1 cellular context compared by ENCODE assay signal in the genomic region with DNA sequence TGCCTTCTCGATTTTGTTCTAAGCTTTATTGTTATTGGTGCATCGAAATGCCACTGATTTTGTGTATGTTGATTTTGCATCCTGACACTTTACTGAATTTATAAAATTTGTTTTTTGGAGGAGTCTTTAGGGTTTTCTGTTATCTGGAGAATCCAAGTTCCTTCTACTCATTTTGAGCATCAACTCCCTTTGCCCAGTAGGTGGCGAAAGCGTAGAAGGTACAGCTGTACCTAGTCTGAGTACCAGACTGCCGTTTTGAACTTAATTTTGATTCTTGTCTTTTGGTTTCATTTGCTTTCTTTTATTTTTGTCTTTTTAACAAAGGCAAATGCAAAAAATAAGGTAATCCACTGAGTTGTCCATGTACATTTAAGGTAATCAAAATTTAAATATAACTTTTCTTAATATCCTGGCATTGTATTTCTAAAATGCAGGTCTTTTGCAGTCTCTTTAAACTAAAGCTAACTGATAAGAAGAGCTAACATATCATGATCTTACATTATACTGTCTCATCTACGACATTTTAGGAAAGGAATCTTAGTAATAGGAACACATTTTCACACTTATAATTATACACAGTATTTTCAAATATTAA.
TF ChIP-seq lines count a peak whose summit lies in the region.

No MANE protein-coding gene starts in this region.

TF ChIP-seq in GM23338, 12 proteins besides CTCF, POLR2A, EP300 and RAD21 (continued from another document):
- TF ChIP-seq, protein P1, sequence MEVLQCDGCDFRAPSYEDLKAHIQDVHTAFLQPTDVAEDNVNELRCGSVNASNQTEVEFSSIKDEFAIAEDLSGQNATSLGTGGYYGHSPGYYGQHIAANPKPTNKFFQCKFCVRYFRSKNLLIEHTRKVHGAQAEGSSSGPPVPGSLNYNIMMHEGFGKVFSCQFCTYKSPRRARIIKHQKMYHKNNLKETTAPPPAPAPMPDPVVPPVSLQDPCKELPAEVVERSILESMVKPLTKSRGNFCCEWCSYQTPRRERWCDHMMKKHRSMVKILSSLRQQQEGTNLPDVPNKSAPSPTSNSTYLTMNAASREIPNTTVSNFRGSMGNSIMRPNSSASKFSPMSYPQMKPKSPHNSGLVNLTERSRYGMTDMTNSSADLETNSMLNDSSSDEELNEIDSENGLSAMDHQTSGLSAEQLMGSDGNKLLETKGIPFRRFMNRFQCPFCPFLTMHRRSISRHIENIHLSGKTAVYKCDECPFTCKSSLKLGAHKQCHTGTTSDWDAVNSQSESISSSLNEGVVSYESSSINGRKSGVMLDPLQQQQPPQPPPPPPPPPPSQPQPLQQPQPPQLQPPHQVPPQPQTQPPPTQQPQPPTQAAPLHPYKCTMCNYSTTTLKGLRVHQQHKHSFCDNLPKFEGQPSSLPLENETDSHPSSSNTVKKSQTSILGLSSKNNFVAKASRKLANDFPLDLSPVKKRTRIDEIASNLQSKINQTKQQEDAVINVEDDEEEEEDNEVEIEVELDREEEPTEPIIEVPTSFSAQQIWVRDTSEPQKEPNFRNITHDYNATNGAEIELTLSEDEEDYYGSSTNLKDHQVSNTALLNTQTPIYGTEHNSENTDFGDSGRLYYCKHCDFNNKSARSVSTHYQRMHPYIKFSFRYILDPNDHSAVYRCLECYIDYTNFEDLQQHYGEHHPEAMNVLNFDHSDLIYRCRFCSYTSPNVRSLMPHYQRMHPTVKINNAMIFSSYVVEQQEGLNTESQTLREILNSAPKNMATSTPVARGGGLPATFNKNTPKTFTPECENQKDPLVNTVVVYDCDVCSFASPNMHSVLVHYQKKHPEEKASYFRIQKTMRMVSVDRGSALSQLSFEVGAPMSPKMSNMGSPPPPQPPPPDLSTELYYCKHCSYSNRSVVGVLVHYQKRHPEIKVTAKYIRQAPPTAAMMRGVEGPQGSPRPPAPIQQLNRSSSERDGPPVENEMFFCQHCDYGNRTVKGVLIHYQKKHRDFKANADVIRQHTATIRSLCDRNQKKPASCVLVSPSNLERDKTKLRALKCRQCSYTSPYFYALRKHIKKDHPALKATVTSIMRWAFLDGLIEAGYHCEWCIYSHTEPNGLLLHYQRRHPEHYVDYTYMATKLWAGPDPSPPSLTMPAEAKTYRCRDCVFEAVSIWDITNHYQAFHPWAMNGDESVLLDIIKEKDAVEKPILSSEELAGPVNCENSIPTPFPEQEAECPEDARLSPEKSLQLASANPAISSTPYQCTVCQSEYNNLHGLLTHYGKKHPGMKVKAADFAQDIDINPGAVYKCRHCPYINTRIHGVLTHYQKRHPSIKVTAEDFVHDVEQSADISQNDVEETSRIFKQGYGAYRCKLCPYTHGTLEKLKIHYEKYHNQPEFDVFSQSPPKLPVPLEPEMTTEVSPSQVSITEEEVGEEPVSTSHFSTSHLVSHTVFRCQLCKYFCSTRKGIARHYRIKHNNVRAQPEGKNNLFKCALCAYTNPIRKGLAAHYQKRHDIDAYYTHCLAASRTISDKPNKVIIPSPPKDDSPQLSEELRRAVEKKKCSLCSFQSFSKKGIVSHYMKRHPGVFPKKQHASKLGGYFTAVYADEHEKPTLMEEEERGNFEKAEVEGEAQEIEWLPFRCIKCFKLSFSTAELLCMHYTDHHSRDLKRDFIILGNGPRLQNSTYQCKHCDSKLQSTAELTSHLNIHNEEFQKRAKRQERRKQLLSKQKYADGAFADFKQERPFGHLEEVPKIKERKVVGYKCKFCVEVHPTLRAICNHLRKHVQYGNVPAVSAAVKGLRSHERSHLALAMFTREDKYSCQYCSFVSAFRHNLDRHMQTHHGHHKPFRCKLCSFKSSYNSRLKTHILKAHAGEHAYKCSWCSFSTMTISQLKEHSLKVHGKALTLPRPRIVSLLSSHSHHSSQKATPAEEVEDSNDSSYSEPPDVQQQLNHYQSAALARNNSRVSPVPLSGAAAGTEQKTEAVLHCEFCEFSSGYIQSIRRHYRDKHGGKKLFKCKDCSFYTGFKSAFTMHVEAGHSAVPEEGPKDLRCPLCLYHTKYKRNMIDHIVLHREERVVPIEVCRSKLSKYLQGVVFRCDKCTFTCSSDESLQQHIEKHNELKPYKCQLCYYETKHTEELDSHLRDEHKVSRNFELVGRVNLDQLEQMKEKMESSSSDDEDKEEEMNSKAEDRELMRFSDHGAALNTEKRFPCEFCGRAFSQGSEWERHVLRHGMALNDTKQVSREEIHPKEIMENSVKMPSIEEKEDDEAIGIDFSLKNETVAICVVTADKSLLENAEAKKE (CRISPR knock-in tag; IDR thresholded peaks at IDR 0.05) = no peak
- no peak for TF ChIP-seq JUNB (IDR thresholded peaks at IDR 0.05; ENCODE audit: unreplicated experiment)
- no peak for TF ChIP-seq ZNF331 (CRISPR knock-in tag; IDR thresholded peaks at IDR 0.05; ENCODE audit: low read depth)
- TF ChIP-seq, protein P2, sequence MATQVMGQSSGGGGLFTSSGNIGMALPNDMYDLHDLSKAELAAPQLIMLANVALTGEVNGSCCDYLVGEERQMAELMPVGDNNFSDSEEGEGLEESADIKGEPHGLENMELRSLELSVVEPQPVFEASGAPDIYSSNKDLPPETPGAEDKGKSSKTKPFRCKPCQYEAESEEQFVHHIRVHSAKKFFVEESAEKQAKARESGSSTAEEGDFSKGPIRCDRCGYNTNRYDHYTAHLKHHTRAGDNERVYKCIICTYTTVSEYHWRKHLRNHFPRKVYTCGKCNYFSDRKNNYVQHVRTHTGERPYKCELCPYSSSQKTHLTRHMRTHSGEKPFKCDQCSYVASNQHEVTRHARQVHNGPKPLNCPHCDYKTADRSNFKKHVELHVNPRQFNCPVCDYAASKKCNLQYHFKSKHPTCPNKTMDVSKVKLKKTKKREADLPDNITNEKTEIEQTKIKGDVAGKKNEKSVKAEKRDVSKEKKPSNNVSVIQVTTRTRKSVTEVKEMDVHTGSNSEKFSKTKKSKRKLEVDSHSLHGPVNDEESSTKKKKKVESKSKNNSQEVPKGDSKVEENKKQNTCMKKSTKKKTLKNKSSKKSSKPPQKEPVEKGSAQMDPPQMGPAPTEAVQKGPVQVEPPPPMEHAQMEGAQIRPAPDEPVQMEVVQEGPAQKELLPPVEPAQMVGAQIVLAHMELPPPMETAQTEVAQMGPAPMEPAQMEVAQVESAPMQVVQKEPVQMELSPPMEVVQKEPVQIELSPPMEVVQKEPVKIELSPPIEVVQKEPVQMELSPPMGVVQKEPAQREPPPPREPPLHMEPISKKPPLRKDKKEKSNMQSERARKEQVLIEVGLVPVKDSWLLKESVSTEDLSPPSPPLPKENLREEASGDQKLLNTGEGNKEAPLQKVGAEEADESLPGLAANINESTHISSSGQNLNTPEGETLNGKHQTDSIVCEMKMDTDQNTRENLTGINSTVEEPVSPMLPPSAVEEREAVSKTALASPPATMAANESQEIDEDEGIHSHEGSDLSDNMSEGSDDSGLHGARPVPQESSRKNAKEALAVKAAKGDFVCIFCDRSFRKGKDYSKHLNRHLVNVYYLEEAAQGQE (IDR thresholded peaks at IDR 0.05; ENCODE audit: unreplicated experiment) = no peak
